In genomic region chr13:99614465-99614885, GRCh38 we compare ENCODE assay signal across 8 cellular contexts. TPM values are rescaled to one million over a fixed set of nuclear protein-coding genes. Genes with fewer than 3 reads are reported as not detected.
DNase-seq lines count a peak whose midpoint lies in the region; ATAC-seq and TF ChIP-seq lines count a peak whose summit lies in the region.

No MANE protein-coding gene starts in this region.

- TF ChIP-seq CTCF in BJ (IDR thresholded peaks at IDR 0.05; ENCODE audit: insufficient read depth, low read depth, low read length) (peak; percentile 17; the same call in 1 of the 2 replicates), fibroblast of villous mesenchyme (IDR thresholded peaks at IDR 0.05; ENCODE audit: insufficient read depth, low read depth, low read length) (peak; percentile 21)

- POLR2A ChIA-PET in BJ (lab: Charles Lee): no interaction called here

- H3K27me3 ChIP-seq in BJ (ENCODE audit: control insufficient read depth, insufficient read depth, low read length): no peaks in the 10 kb centered on the region; the same call in 1 of the 2 replicates

- H3K36me3 ChIP-seq in BJ (ENCODE audit: control insufficient read depth, insufficient read depth, low read length): no peaks in the 10 kb centered on the region

- in situ Hi-C loops in SK-MEL-5 (cut with HindIII; ENCODE audit: low pct_unique_long_range_greater_than_20kb, low sequenced_read_pairs): no loop called here

- H3K4me3 ChIP-seq in BJ (ENCODE audit: low read depth, low read length) (no peak overlapping the region), fibroblast of villous mesenchyme (ENCODE audit: low read depth, low read length) (no peak overlapping the region)

- CTCF ChIA-PET in BJ (lab: Yijun Ruan, JAX): no interaction called here

- DNase-seq in BJ (ENCODE audit: low read depth): no peak
- peak; percentile 74 for DNase-seq in SK-MEL-5 (ENCODE audit: low read depth, low spot score)
- peak; percentile 9 for DNase-seq in fibroblast of villous mesenchyme (ENCODE audit: low read depth)
- DNase-seq in C1 segment of cervical spinal cord (lab: John Stamatoyannopoulos, UW): no peak
- DNase-seq in NCI-H1694 treated with DMSO at 0.1 percent for 48 hours (lab: John Stamatoyannopoulos, UW): no peak
- DNase-seq in activated effector memory CD4-positive, alpha-beta T cell treated with Interleukin-2 at 50 U/mL for 16 hours: no peak

- ATAC-seq in GM18858 (IDR thresholded peaks at IDR 0.05; ENCODE audit: unreplicated experiment) (peak; percentile 46), HG03060 (IDR thresholded peaks at IDR 0.05; ENCODE audit: low read depth, unreplicated experiment) (peak; percentile 73)

RNA-seq across cellular contexts. Expression of gene CLYBL, which starts 8.0 kb away (rescaled TPM):
- 0.78 and 1.2 TPM in 2 replicates for polyA plus RNA-seq in BJ (2011; rRNA removed)
- polyA minus RNA-seq in BJ (2011; rRNA and poly(A)+ RNA removed): 0.47 and 0.57 TPM in 2 replicates
- 18.8 and 22.3 TPM in 2 replicates for total RNA-seq in SK-MEL-5 (2014; rRNA removed; shearing (Covaris generic))
- polyA plus RNA-seq in SK-MEL-5 (2015; cell fraction: cytosol; rRNA removed): 20.6 and 22.2 TPM in 2 replicates
- 12.9 and 37.7 TPM in 2 replicates for polyA plus RNA-seq in SK-MEL-5 (2015; cell fraction: nucleus; rRNA removed)
- total RNA-seq in fibroblast of villous mesenchyme: 0.32 and 1.3 TPM in 2 replicates

Comparison
In these comparisons a context has a peak if more than half of its experiments do, and no peak if none do; other contexts are left out.
1. DNase-seq: peak in SK-MEL-5 (single experiment) and fibroblast of villous mesenchyme (single experiment); none in BJ (single experiment), C1 segment of cervical spinal cord (0 of 14), NCI-H1694 treated with DMSO at 0.1 percent for 48 hours (single experiment) and activated effector memory CD4-positive, alpha-beta T cell treated with Interleukin-2 at 50 U/mL for 16 hours (single experiment).